Comparison of ENCODE assay signal across 8 cellular contexts in genomic region chr9:36193049-36193448, GRCh38. TPM values are rescaled to one million over a fixed set of nuclear protein-coding genes. Genes with fewer than 3 reads are reported as not detected.
DNase-seq lines count a peak whose midpoint lies in the region; ATAC-seq and TF ChIP-seq lines count a peak whose summit lies in the region.

No MANE protein-coding gene starts in this region.

- H3K9me3 Mint-ChIP-seq in Calu3 (ENCODE audit: low read depth, unreplicated experiment) (no peaks in the 10 kb centered on the region), neural progenitor cell (no peaks in the 10 kb centered on the region)

- H3K27ac Mint-ChIP-seq in Calu3 (ENCODE audit: unreplicated experiment), result peak overlapping the region; percentile 77
- H3K27ac Mint-ChIP-seq in neural progenitor cell, result no peak overlapping the region

- in situ Hi-C loops in GM13977 (cut with MboI; ENCODE audit: low pct_unique_long_range_greater_than_20kb, low sequenced_read_pairs, unreplicated experiment), result no loop called here

- no peak for TF ChIP-seq POLR2A in NB4 (IDR thresholded peaks at IDR 0.05; ENCODE audit: extremely low read depth, insufficient read length)

- peaks cover 58% of the 10 kb centered on the region for H4K20me1 ChIP-seq in neural progenitor cell (ENCODE audit: low read depth)

- H3K9me3 ChIP-seq in duodenal mucosa (ENCODE audit: control insufficient read depth in 1 of 2, low read length in 2 of 2) (no peaks in the 10 kb centered on the region), neural progenitor cell (ENCODE audit: low read depth) (no peaks in the 10 kb centered on the region)

- H3K36me3 Mint-ChIP-seq in Calu3 (ENCODE audit: insufficient read depth, unreplicated experiment) (peaks cover 30% of the 10 kb centered on the region), neural progenitor cell (peaks cover 10% of the 10 kb centered on the region)

- no peak overlapping the region for H2AFZ ChIP-seq in neural progenitor cell (replicated peaks)

- H3K9ac ChIP-seq in duodenal mucosa (ENCODE audit: low read depth in 1 of 2, low read length in 2 of 2) (peak overlapping the region; percentile 30 to 45), neural progenitor cell (peak overlapping the region; percentile 1)

- H3K4me2 ChIP-seq in neural progenitor cell, result peak overlapping the region; percentile 92

- H3K4me3 Mint-ChIP-seq in Calu3 (ENCODE audit: low read depth, unreplicated experiment) (peak overlapping the region; percentile 83), neural progenitor cell (no peak overlapping the region)

- H3K27me3 Mint-ChIP-seq in Calu3 (ENCODE audit: unreplicated experiment) (no peaks in the 10 kb centered on the region), neural progenitor cell (ENCODE audit: insufficient read depth, low read depth) (no peaks in the 10 kb centered on the region)

- peaks cover 74% of the 10 kb centered on the region for H3K79me2 ChIP-seq in neural progenitor cell (ENCODE audit: low read depth)

- no TSS peak for BruUV-seq in Calu3 (replicated peaks; lab: Mats Ljungman, UMichigan)

- TF ChIP-seq CTCF in Calu3 (IDR thresholded peaks at IDR 0.05; ENCODE audit: unreplicated experiment) (no peak), NB4 (IDR thresholded peaks at IDR 0.05; ENCODE audit: low read depth, low read length) (no peak), neural progenitor cell (IDR thresholded peaks at IDR 0.05) (no peak), GM13977 (IDR thresholded peaks at IDR 0.05; ENCODE audit: extremely low read depth, insufficient read depth, missing control alignments) (no peak)

- DNase-seq in Calu3 (no peak), NB4 (ENCODE audit: low read depth) (no peak), neural progenitor cell (ENCODE audit: low spot score) (no peak), caudate nucleus (lab: John Stamatoyannopoulos, UW) (no peak), GM13977 (ENCODE audit: low spot score) (no peak)

- H3K4me1 Mint-ChIP-seq in Calu3 (ENCODE audit: low read depth, unreplicated experiment) (peaks cover 20% of the 10 kb centered on the region), neural progenitor cell (peaks cover 29% of the 10 kb centered on the region)

- H3K4me1 ChIP-seq in duodenal mucosa (ENCODE audit: control insufficient read depth in 1 of 2, insufficient read depth in 2 of 2, low read length in 2 of 2) (peaks cover 33 to 34% of the 10 kb centered on the region in 2 donors), neural progenitor cell (peaks cover 20% of the 10 kb centered on the region)

- peaks cover 15% of the 10 kb centered on the region for H3F3A ChIP-seq in neural progenitor cell (ENCODE audit: low read depth)

- intact Hi-C loops in Calu3 (cut with micrococcal nuclease; ENCODE audit: unreplicated experiment), result no loop called here

- H3K36me3 ChIP-seq in duodenal mucosa (ENCODE audit: control insufficient read depth in 1 of 2, insufficient read depth in 2 of 2, low read length in 2 of 2) (no peaks in the 10 kb centered on the region), neural progenitor cell (no peaks in the 10 kb centered on the region)

- ATAC-seq in GM18873 (IDR thresholded peaks at IDR 0.05; ENCODE audit: low FRiP score, unreplicated experiment) (no peak), GM18867 (IDR thresholded peaks at IDR 0.05; ENCODE audit: unreplicated experiment) (no peak)

- CTCF ChIA-PET in Calu3 (lab: Charles Lee), result no interaction called here

- H3K27me3 ChIP-seq in duodenal mucosa (ENCODE audit: control insufficient read depth in 1 of 2, insufficient read depth in 2 of 2, low read length in 2 of 2) (no peaks in the 10 kb centered on the region), neural progenitor cell (no peaks in the 10 kb centered on the region)

- peak overlapping the region; percentile 96 for H3K4me3 ChIP-seq in NB4 (ENCODE audit: low read depth, low read length)
- peak overlapping the region; percentile 90 to 93 for H3K4me3 ChIP-seq in duodenal mucosa (ENCODE audit: low read depth in 1 of 2, low read length in 2 of 2)
- peak overlapping the region; percentile 78 for H3K4me3 ChIP-seq in neural progenitor cell

- H3K27ac ChIP-seq in duodenal mucosa (ENCODE audit: low read depth, low read length), result no peak overlapping the region
- no peak overlapping the region for H3K27ac ChIP-seq in neural progenitor cell
- no peak overlapping the region for H3K27ac ChIP-seq in caudate nucleus (ENCODE audit: low read depth, low read length)

RNA-seq across cellular contexts. Expression of gene CLTA, which starts 2.3 kb away (rescaled TPM):
- 85.5 and 87.3 TPM in 2 replicates for total RNA-seq in Calu3 (2022)
- 199 and 203 TPM in 2 replicates for total RNA-seq in neural progenitor cell (ENCODE audit: low replicate concordance)

RNA-seq across cellular contexts. Expression of gene CCIN, which starts 23.9 kb away (rescaled TPM):
- total RNA-seq in Calu3 (2022) (not detected in 2 replicates), neural progenitor cell (ENCODE audit: low replicate concordance) (not detected in 2 replicates)

RNA-seq across cellular contexts. Expression of gene GLIPR2, which starts 56.5 kb away (rescaled TPM):
- total RNA-seq in Calu3 (2022) (0.19 and 0.24 TPM in 2 replicates), neural progenitor cell (ENCODE audit: low replicate concordance) (12.4 and 17.4 TPM in 2 replicates)

Comparison
In these comparisons a context has a peak if more than half of its experiments do, and no peak if none do; other contexts are left out.
1. RNA of gene GLIPR2, which starts 56.5 kb away (total RNA-seq): 12.4 to 17.4 TPM in neural progenitor cell; 0.19 to 0.24 TPM in Calu3; every median in the first group is over 10 times any median in the second.
2. Peak in every context shown above with its lines, with median percentiles within 50 percentile points of each other: H3K4me3 ChIP-seq.